Comparison of ENCODE assay signal across 18 cellular contexts in the genomic region with DNA sequence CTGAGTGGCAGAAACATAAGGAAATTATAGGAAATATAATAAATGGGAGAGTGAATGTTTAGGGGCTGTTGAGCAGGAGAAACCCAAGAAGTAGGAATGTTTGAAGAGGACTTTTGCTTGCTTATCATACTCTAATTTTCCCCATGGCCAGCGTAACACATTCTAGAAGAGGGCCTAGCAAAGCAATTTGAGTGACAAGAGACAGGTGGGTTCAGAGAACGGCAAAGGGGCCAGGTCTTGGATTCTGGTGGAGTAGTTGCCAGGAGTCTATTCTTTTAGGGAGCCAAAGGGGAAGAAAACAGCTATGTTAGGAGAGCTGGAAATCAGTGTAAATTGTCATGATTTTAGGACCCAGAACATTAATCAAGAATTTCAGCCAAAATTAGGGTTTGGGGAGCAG.
A peak's percentile ranks its signal among the peaks of the same experiment; 100 is the strongest.
DNase-seq lines count a peak whose midpoint lies in the region; ATAC-seq, FAIRE-seq and TF ChIP-seq lines count a peak whose summit lies in the region.
"Had no signal": no experiment of that assay in that cellular context is flagged by ENCODE, and none has a peak within 500 bp of the region (broad histone marks: within the 10 kb centered on the region; RNA-seq: fewer than 3 reads in every experiment).

No MANE protein-coding gene starts in this region.

- no peaks in the 10 kb centered on the region for H3K9me3 Mint-ChIP-seq in osteocyte (ENCODE audit: unreplicated experiment)
- H3K9me3 Mint-ChIP-seq: CD8-positive, alpha-beta T cell had no signal

- H4K20me1 ChIP-seq in fibroblast of lung (ENCODE audit: control insufficient read depth, extremely low read depth, insufficient read depth, low read length): no peaks in the 10 kb centered on the region

- H3K4me3 ChIP-seq in SJCRH30 (no peak overlapping the region), fibroblast of lung (replicated peaks in 1 of 4; ENCODE audit: control extremely low read depth in 1 of 4, insufficient read depth in 1 of 4, low read depth in 3 of 4, low read length in 4 of 4) (no peak overlapping the region), uterus (no peak overlapping the region), upper lobe of left lung (no peak overlapping the region)

- WGBS in upper lobe of left lung, 2 donors: 78 to 89% methylated on average over 2 of the region's 2 CpGs

- no peak for TF ChIP-seq CTCF in fibroblast of lung (conservative IDR thresholded peaks at IDR 0.05 in 1 of 2, IDR thresholded peaks at IDR 0.05 in 1 of 2; ENCODE audit: low read depth in 1 of 2, low read length in 2 of 2)
- no peak for TF ChIP-seq CTCF in osteocyte (IDR thresholded peaks at IDR 0.05)
- no peak for TF ChIP-seq CTCF in uterus (IDR thresholded peaks at IDR 0.05)
- TF ChIP-seq CTCF in upper lobe of left lung (IDR thresholded peaks at IDR 0.05): no peak

- H3K4me3 Mint-ChIP-seq in osteocyte (ENCODE audit: unreplicated experiment): no peak overlapping the region
- H3K4me3 Mint-ChIP-seq: CD8-positive, alpha-beta T cell had no signal

- H3K36me3 ChIP-seq in SJCRH30: peaks cover 66% of the 10 kb centered on the region
- H3K36me3 ChIP-seq in fibroblast of lung (ENCODE audit: control insufficient read depth, insufficient read depth, low read length): peaks cover 2% of the 10 kb centered on the region
- no peaks in the 10 kb centered on the region for H3K36me3 ChIP-seq in uterus
- no peaks in the 10 kb centered on the region for H3K36me3 ChIP-seq in upper lobe of left lung

- no peak for FAIRE-seq in GM19239 (lab: Jason Lieb, UNC)
- FAIRE-seq: D721Med, GM12892, H1 had no signal

- peak; percentile 97 to 100 for DNase-seq in SJCRH30
- DNase-seq in fibroblast of lung (ENCODE audit: low read depth in 2 of 2): no peak
- DNase-seq in osteocyte (ENCODE audit: extremely low spot score, unreplicated experiment): no peak
- DNase-seq in uterus: no peak
- DNase-seq in GM19239 (ENCODE audit: insufficient read length, low spot score): no peak
- DNase-seq in upper lobe of left lung: no peak
- DNase-seq: CD8-positive, alpha-beta T cell; DND-41; GDM1; KG1; NCI-H1092 treated with DMSO at 0.1 percent for 48 hours; NCI-H1694; NCI-H2107; NCI-H345 had no signal

- no peaks in the 10 kb centered on the region for H3K9me3 ChIP-seq in SJCRH30 (replicated peaks)
- no peaks in the 10 kb centered on the region for H3K9me3 ChIP-seq in fibroblast of lung (ENCODE audit: control insufficient read depth, insufficient read depth, low read depth, low read length)
- H3K9me3 ChIP-seq in uterus: no peaks in the 10 kb centered on the region
- H3K9me3 ChIP-seq in upper lobe of left lung: no peaks in the 10 kb centered on the region

- H3K4me1 Mint-ChIP-seq in osteocyte (ENCODE audit: unreplicated experiment): peaks cover 44% of the 10 kb centered on the region

- peaks cover 79% of the 10 kb centered on the region for H3K36me3 Mint-ChIP-seq in osteocyte (ENCODE audit: unreplicated experiment)
- H3K36me3 Mint-ChIP-seq: CD8-positive, alpha-beta T cell had no signal

- H3K27me3 Mint-ChIP-seq in osteocyte (ENCODE audit: unreplicated experiment): no peaks in the 10 kb centered on the region

- H3K27ac ChIP-seq in SJCRH30: peak overlapping the region; percentile 78
- H3K27ac ChIP-seq in fibroblast of lung (ENCODE audit: insufficient read depth, low read length): peak overlapping the region; percentile 44
- H3K27ac ChIP-seq in uterus: peak overlapping the region; percentile 43 to 47
- peak overlapping the region in 1 of 4 donors; percentile 6 for H3K27ac ChIP-seq in upper lobe of left lung

- no peak overlapping the region for H3K9ac ChIP-seq in fibroblast of lung (ENCODE audit: insufficient read depth, low read length)

- TF ChIP-seq POLR2A in uterus (IDR thresholded peaks at IDR 0.05): no peak
- TF ChIP-seq POLR2A in upper lobe of left lung (IDR thresholded peaks at IDR 0.05): no peak

- no peak for TF ChIP-seq EP300 in upper lobe of left lung (IDR thresholded peaks at IDR 0.05)

- H3K27ac Mint-ChIP-seq in osteocyte (ENCODE audit: unreplicated experiment): peak overlapping the region; percentile 82
- H3K27ac Mint-ChIP-seq: CD8-positive, alpha-beta T cell had no signal

- no peaks in the 10 kb centered on the region for H3K79me2 ChIP-seq in fibroblast of lung (ENCODE audit: control insufficient read depth, insufficient read depth, low read length)

- ATAC-seq in GM21360 (IDR thresholded peaks at IDR 0.05; ENCODE audit: unreplicated experiment): no peak
- no peak for ATAC-seq in upper lobe of left lung (ENCODE audit: low FRiP score in 2 of 2)
- ATAC-seq: CD8-positive, alpha-beta T cell had no signal

- no peak overlapping the region for H2AFZ ChIP-seq in fibroblast of lung (ENCODE audit: low read length)

- intact Hi-C loops in uterus (cut with DNase I; ENCODE audit: low total_unique reads): no loop called here

- H3K4me1 ChIP-seq in SJCRH30: peaks cover 34% of the 10 kb centered on the region
- H3K4me1 ChIP-seq in fibroblast of lung (ENCODE audit: control insufficient read depth, extremely low read depth, insufficient read depth, low read length): peaks cover 4% of the 10 kb centered on the region
- H3K4me1 ChIP-seq in uterus: peaks cover 0 to 6% of the 10 kb centered on the region in 2 donors
- H3K4me1 ChIP-seq in upper lobe of left lung: no peaks in the 10 kb centered on the region

- no peaks in the 10 kb centered on the region for H3K27me3 ChIP-seq in SJCRH30
- no peaks in the 10 kb centered on the region for H3K27me3 ChIP-seq in fibroblast of lung (ENCODE audit: control insufficient read depth, insufficient read depth, low read length)
- H3K27me3 ChIP-seq in uterus: no peaks in the 10 kb centered on the region
- H3K27me3 ChIP-seq in upper lobe of left lung: no peaks in the 10 kb centered on the region

- no peak overlapping the region for H3K4me2 ChIP-seq in fibroblast of lung (ENCODE audit: extremely low read depth, insufficient read depth, low read length)

Comparison
In these comparisons a context has a peak if more than half of its experiments do, and no peak if none do; other contexts are left out.
1. DNase-seq: peak in SJCRH30 (2 of 2); none in fibroblast of lung (0 of 2), osteocyte (single experiment), uterus (0 of 2), GM19239 (single experiment) and upper lobe of left lung (0 of 2).